8 cellular contexts compared by ENCODE assay signal in genomic region chr3:11335056-11335608, GRCh38.
DNase-seq lines count a peak whose midpoint lies in the region; ATAC-seq, FAIRE-seq and TF ChIP-seq lines count a peak whose summit lies in the region.

No MANE protein-coding gene starts in this region.

- H3K36me3 ChIP-seq in DND-41 (ENCODE audit: insufficient read depth, low read length) (peaks cover 14% of the 10 kb centered on the region), H1 (ENCODE audit: control insufficient read depth in 2 of 4, insufficient read depth in 4 of 4, low read length in 3 of 4) (no peaks in the 10 kb centered on the region), mesenchymal stem cell (ENCODE audit: control insufficient read depth in 1 of 2, insufficient read depth in 2 of 2, low read depth in 1 of 2, low read length in 2 of 2) (peaks cover 3 to 19% of the 10 kb centered on the region in 2 experiments)

- peak; percentile 80 for ATAC-seq in DND-41 (ENCODE audit: insufficient read depth, low read depth)
- ATAC-seq in GM21717 (IDR thresholded peaks at IDR 0.05; ENCODE audit: unreplicated experiment), result no peak
- ATAC-seq in GM19397 (IDR thresholded peaks at IDR 0.05; ENCODE audit: unreplicated experiment), result no peak

- H3K4ac ChIP-seq in H1 (replicated peaks; ENCODE audit: insufficient read length, low read depth, low read length) (no peak overlapping the region), mesenchymal stem cell (ENCODE audit: low read depth in 1 of 2, low read length in 2 of 2) (no peak overlapping the region)

- H4K20me1 ChIP-seq in DND-41 (ENCODE audit: insufficient read depth, low read length) (no peaks in the 10 kb centered on the region), H1 (replicated peaks in 1 of 2; ENCODE audit: control insufficient read depth in 1 of 2, insufficient read depth in 2 of 2, low read length in 2 of 2) (no peaks in the 10 kb centered on the region)

- peak; percentile 75 to 77 for TF ChIP-seq RAD21 in H1 (IDR thresholded peaks at IDR 0.05 in 1 of 2, conservative IDR thresholded peaks at IDR 0.05 in 1 of 2; ENCODE audit: low read depth in 2 of 2, low read length in 2 of 2)

- H3K79me1 ChIP-seq in H1 (ENCODE audit: low read depth, low read length) (no peaks in the 10 kb centered on the region), mesenchymal stem cell (replicated peaks; ENCODE audit: low read length, poor library complexity, severe bottlenecking) (peaks cover 3% of the 10 kb centered on the region)

- H3K23me2 ChIP-seq in H1 (ENCODE audit: low read depth, low read length), result no peaks in the 10 kb centered on the region

- no peaks in the 10 kb centered on the region for H3K79me2 ChIP-seq in DND-41 (ENCODE audit: insufficient read depth, low read length)
- no peaks in the 10 kb centered on the region for H3K79me2 ChIP-seq in H1 (ENCODE audit: control insufficient read depth in 1 of 2, insufficient read depth in 2 of 2, low read length in 2 of 2)

- CTCF ChIA-PET in H1 (lab: Charles Lee; ENCODE audit: partially characterized antibody), result interaction anchor here (0.7 to 5.2 kb wide), 40 partner anchors 10 to 1344 kb away, joined by 3 to 35 read pairs (median 4); partner anchors contain the start of gene HRH1

- no peak overlapping the region for H2AK5ac ChIP-seq in H1 (ENCODE audit: low read depth, low read length)
- H2AK5ac ChIP-seq in mesenchymal stem cell (ENCODE audit: low read length, severe bottlenecking), result no peak overlapping the region

- H3K4me2 ChIP-seq in DND-41 (ENCODE audit: insufficient read depth, low read length), result no peak overlapping the region
- H3K4me2 ChIP-seq in H1 (ENCODE audit: insufficient read depth in 1 of 2, low read depth in 2 of 2, low read length in 2 of 2), result no peak overlapping the region
- no peak overlapping the region for H3K4me2 ChIP-seq in mesenchymal stem cell (ENCODE audit: low read length, poor library complexity, severe bottlenecking)

- H2BK15ac ChIP-seq in H1 (ENCODE audit: low read length) (no peak overlapping the region), mesenchymal stem cell (ENCODE audit: low read depth, poor library complexity, severe bottlenecking) (no peak overlapping the region)

- WGBS in H1 (ENCODE audit: extremely low coverage in 1 of 2, insufficient coverage in 1 of 2, insufficient read length in 1 of 2, insufficient replicate concordance in 2 of 2, low coverage in 1 of 2, low lambda C conversion rate in 2 of 2, missing lambda C conversion rate in 1 of 2), 2 experiments, result 86% methylated on average over 4 of the region's 4 CpGs; no CpG with 5 or more reads in 1 of the 2 experiments
- 59% methylated on average over 3 of the region's 4 CpGs for WGBS in mesenchymal stem cell

- no peak for TF ChIP-seq EP300 in H1 (IDR thresholded peaks at IDR 0.05; ENCODE audit: borderline replicate concordance in 1 of 2, low read depth in 2 of 2, low read length in 2 of 2)

- H4K91ac ChIP-seq in H1 (replicated peaks; ENCODE audit: insufficient read length, low read length) (no peak overlapping the region), mesenchymal stem cell (ENCODE audit: low read length) (no peak overlapping the region)

- POLR2A ChIA-PET in H1 (lab: Charles Lee; ENCODE audit: partially characterized antibody), result no interaction called here

- H3K18ac ChIP-seq in H1 (ENCODE audit: extremely low read depth, low read length), result no peak overlapping the region
- H3K18ac ChIP-seq in mesenchymal stem cell (ENCODE audit: low read depth in 1 of 2, low read length in 2 of 2), result no peak overlapping the region

- H4K8ac ChIP-seq in H1 (ENCODE audit: extremely low read depth, insufficient read depth, low read length) (no peak overlapping the region), mesenchymal stem cell (ENCODE audit: low read length) (no peak overlapping the region)

- H3K4me3 ChIP-seq in DND-41 (ENCODE audit: low read depth in 1 of 2, low read length in 2 of 2) (no peak overlapping the region), H1 (ENCODE audit: extremely low read depth in 1 of 4, insufficient read depth in 2 of 4, low read depth in 3 of 4, low read length in 4 of 4) (no peak overlapping the region), mesenchymal stem cell (ENCODE audit: insufficient read depth in 1 of 2, low read depth in 1 of 2, low read length in 2 of 2) (no peak overlapping the region)
- H3K4me3 ChIP-seq in Jurkat, Clone E6-1 (ENCODE audit: low read length), result no peak overlapping the region

- no peak overlapping the region for H3K56ac ChIP-seq in H1 (replicated peaks; ENCODE audit: insufficient read length, low read depth, low read length)

- H2BK5ac ChIP-seq in H1 (ENCODE audit: low read depth, low read length) (no peak overlapping the region), mesenchymal stem cell (ENCODE audit: low read depth, low read length, poor library complexity, severe bottlenecking) (no peak overlapping the region)

- H4K5ac ChIP-seq in H1 (ENCODE audit: insufficient read length, low read depth, low read length), result no peak overlapping the region

- peak; percentile 78 for TF ChIP-seq CTCF in DND-41 (IDR thresholded peaks at IDR 0.05; ENCODE audit: borderline replicate concordance, extremely low read depth, low read length, poor library complexity, severe bottlenecking)
- peak in 2 of 3 experiments; percentile 49 to 56; a peak in 2 of 4 replicates for TF ChIP-seq CTCF in H1 (IDR thresholded peaks at IDR 0.05; ENCODE audit: control extremely low read depth in 1 of 3, insufficient read depth in 1 of 3, low read depth in 1 of 3, low read length in 3 of 3)

- H3K27ac ChIP-seq in DND-41 (ENCODE audit: low read length) (no peak overlapping the region), H1 (ENCODE audit: low read depth, low read length) (no peak overlapping the region), mesenchymal stem cell (ENCODE audit: low read length, poor library complexity, severe bottlenecking) (no peak overlapping the region)

- H2BK12ac ChIP-seq in H1 (ENCODE audit: low read depth, low read length), result no peak overlapping the region
- H2BK12ac ChIP-seq in mesenchymal stem cell (ENCODE audit: low read length in 2 of 2), result no peak overlapping the region

- DNase-seq in 8988T (peak; percentile 27), DND-41 (peak; percentile 16), SHP77 (lab: John Stamatoyannopoulos, UW) (peak; percentile 39 to 40), H1 (ENCODE audit: low read depth in 1 of 2, low spot score in 2 of 2) (no peak), mesenchymal stem cell (peak; percentile 75)
- peak; percentile 69 for DNase-seq in Jurkat, Clone E6-1 (ENCODE audit: low read depth, low spot score)

- H2BK20ac ChIP-seq in H1 (ENCODE audit: low read length), result no peak overlapping the region

- H3K23ac ChIP-seq in H1 (ENCODE audit: insufficient read length) (no peak overlapping the region), mesenchymal stem cell (ENCODE audit: low read length in 2 of 2) (no peak overlapping the region)

- no peak overlapping the region for H2BK120ac ChIP-seq in H1 (replicated peaks; ENCODE audit: low read depth, low read length)
- H2BK120ac ChIP-seq in mesenchymal stem cell (ENCODE audit: low read depth, low read length), result no peak overlapping the region

- H3K27me3 ChIP-seq in DND-41 (ENCODE audit: insufficient read depth, low read length, poor library complexity) (no peaks in the 10 kb centered on the region), H1 (replicated peaks in 1 of 4; ENCODE audit: control insufficient read depth in 3 of 4, extremely low read depth in 1 of 4, insufficient read depth in 3 of 4, low read length in 3 of 4) (no peaks in the 10 kb centered on the region), mesenchymal stem cell (ENCODE audit: control insufficient read depth in 1 of 2, insufficient read depth in 1 of 2, low read length in 2 of 2) (no peaks in the 10 kb centered on the region)

- H3K9me3 ChIP-seq in DND-41 (ENCODE audit: insufficient read depth, low read length, severe bottlenecking), result no peaks in the 10 kb centered on the region
- H3K9me3 ChIP-seq in H1 (ENCODE audit: insufficient read depth in 2 of 2, low read depth in 1 of 2, low read length in 1 of 2), result no peaks in the 10 kb centered on the region
- no peaks in the 10 kb centered on the region for H3K9me3 ChIP-seq in mesenchymal stem cell (ENCODE audit: control insufficient read depth, low read length)

- peak; percentile 36 for FAIRE-seq in H1 (lab: Jason Lieb, UNC)

- H3K9ac ChIP-seq in DND-41 (ENCODE audit: low read depth, low read length) (no peak overlapping the region), H1 (replicated peaks in 1 of 4; ENCODE audit: extremely low read depth in 1 of 4, low read depth in 3 of 4, low read length in 3 of 4) (no peak overlapping the region), mesenchymal stem cell (ENCODE audit: low read length) (peak overlapping the region; percentile 33)

- no peak for TF ChIP-seq POLR2A in H1 (IDR thresholded peaks at IDR 0.05; ENCODE audit: control extremely low read depth in 1 of 2, low read depth in 2 of 2, low read length in 2 of 2)

- H2AFZ ChIP-seq in DND-41 (ENCODE audit: low read depth, low read length) (no peak overlapping the region), H1 (ENCODE audit: low read length) (no peak overlapping the region), mesenchymal stem cell (ENCODE audit: low read depth, low read length) (no peak overlapping the region)

- H3K14ac ChIP-seq in H1 (ENCODE audit: insufficient read length), result no peak overlapping the region
- no peak overlapping the region for H3K14ac ChIP-seq in mesenchymal stem cell (ENCODE audit: low read length in 2 of 2)

- no peaks in the 10 kb centered on the region for H3K4me1 ChIP-seq in DND-41 (ENCODE audit: insufficient read depth, low read length)
- no peaks in the 10 kb centered on the region for H3K4me1 ChIP-seq in H1 (replicated peaks in 1 of 4; ENCODE audit: control insufficient read depth in 3 of 4, insufficient read depth in 4 of 4, low read length in 3 of 4)
- H3K4me1 ChIP-seq in mesenchymal stem cell (ENCODE audit: control insufficient read depth, insufficient read depth, low read depth, low read length), result no peaks in the 10 kb centered on the region

TF ChIP-seq in H1, 55 proteins besides CTCF, POLR2A, EP300 and RAD21:
- TF ChIP-seq FOSL1 (IDR thresholded peaks at IDR 0.05; ENCODE audit: insufficient read depth, low read depth, low read length) (no peak), CHD2 (IDR thresholded peaks at IDR 0.05; ENCODE audit: low read length) (no peak), RFX5 (IDR thresholded peaks at IDR 0.05; ENCODE audit: borderline replicate concordance, low read depth, low read length) (no peak), TAF7 (optimal IDR thresholded peaks at IDR 0.05; ENCODE audit: borderline replicate concordance, low read depth, low read length) (no peak), ASH2L (IDR thresholded peaks at IDR 0.05; ENCODE audit: low read length) (no peak)

Comparison
In these comparisons a context has a peak if more than half of its experiments do, and no peak if none do; other contexts are left out.
1. DNase-seq: peak in 8988T (single experiment), DND-41 (single experiment), Jurkat, Clone E6-1 (single experiment), SHP77 (2 of 2) and mesenchymal stem cell (single experiment); none in H1 (0 of 2).